24 cellular contexts compared by ENCODE assay signal in genomic region chr2:190714958-190715357, GRCh38.
DNase-seq lines count a peak whose midpoint lies in the region; FAIRE-seq and TF ChIP-seq lines count a peak whose summit lies in the region.
"Had no signal": no experiment of that assay in that cellular context is flagged by ENCODE, and none has a peak within 500 bp of the region (broad histone marks: within the 10 kb centered on the region; RNA-seq: fewer than 3 reads in every experiment).

No MANE protein-coding gene starts in this region.

- TF ChIP-seq POLR2A in GM12892 (IDR thresholded peaks at IDR 0.05; ENCODE audit: low read depth, low read length) = no peak

- no peak for FAIRE-seq in RCC 7860 (lab: Jason Lieb, UNC)
- FAIRE-seq in GM12892 (lab: Jason Lieb, UNC) = no peak
- FAIRE-seq: H54, islet of Langerhans, urothelium cell line had no signal

- no peak for TF ChIP-seq CTCF in epithelial cell of esophagus (IDR thresholded peaks at IDR 0.05; ENCODE audit: insufficient read depth, low read depth, low read length, missing control alignments)

- DNase-seq in ELR (ENCODE audit: low read depth) = peak; percentile 49
- peak; percentile 23 for DNase-seq in RCC 7860 (ENCODE audit: low spot score)
- DNase-seq in epithelial cell of esophagus (ENCODE audit: low read depth) = peak; percentile 59
- peak; percentile 47 for DNase-seq in myocyte (ENCODE audit: low read depth)
- DNase-seq in GM12892 (ENCODE audit: insufficient read length) = no peak
- DNase-seq in NCI-H1417 treated with DMSO at 0.1 percent for 48 hours (lab: John Stamatoyannopoulos, UW) = no peak
- no peak for DNase-seq in stimulated activated CD4-positive, alpha-beta T cell treated with anti-CD3 and anti-CD28 coated beads, Interleukin-1b, Interleukin-23, amount 100 ng/mL, for 48 hours
- DNase-seq: activated CD4-positive, alpha-beta memory T cell treated with anti-CD3 and anti-CD28 coated beads for 36 hours; activated CD4-positive, CD25-positive, alpha-beta regulatory T cell; activated gamma-delta T cell; caudate nucleus; CD8-positive, alpha-beta memory T cell; dermis blood vessel endothelial cell; DND-41; hippocampal formation; KBM-7; NCI-H187 treated with DMSO at 0.1 percent for 48 hours; NCI-H748 treated with DMSO at 0.1 percent for 48 hours; psoas muscle; substantia nigra; T1000 had no signal

- no peak overlapping the region for H3K4me3 ChIP-seq in epithelial cell of esophagus (ENCODE audit: low read length)
- H3K4me3 ChIP-seq: psoas muscle had no signal

Comparison
In these comparisons a context has a peak if more than half of its experiments do, and no peak if none do; other contexts are left out.
1. DNase-seq: peak in ELR (single experiment), RCC 7860 (single experiment), epithelial cell of esophagus (single experiment) and myocyte (single experiment); none in GM12892 (single experiment), NCI-H1417 treated with DMSO at 0.1 percent for 48 hours (single experiment) and stimulated activated CD4-positive, alpha-beta T cell treated with anti-CD3 and anti-CD28 coated beads, Interleukin-1b, Interleukin-23, amount 100 ng/mL, for 48 hours (single experiment).